In genomic region chr20:36820928-36821327, GRCh38 we compare ENCODE assay signal across 13 cellular contexts. TPM values are rescaled to one million over a fixed set of nuclear protein-coding genes. Genes with fewer than 3 reads are reported as not detected.
"Had no signal": no experiment of that assay in that cellular context is flagged by ENCODE, and none has a peak within 500 bp of the region (broad histone marks: within the 10 kb centered on the region; RNA-seq: fewer than 3 reads in every experiment).

No MANE protein-coding gene starts in this region.

- H3K4me3 Mint-ChIP-seq: activated T-cell treated with anti-CD3 and anti-CD28 coated beads, Interleukin-2, amount 50 U/mL, for 72 hours; naive thymus-derived CD4-positive, alpha-beta T cell; stimulated activated effector memory CD8-positive, alpha-beta T cell treated with anti-CD3 and anti-CD28 coated beads, Interleukin-12 subunit alpha, Interleukin-12 subunit beta, amount 100 ng/mL, for 72 hours; T-helper 1 cell treated with Interleukin-12 subunit alpha and Interleukin-12 subunit beta and Interleukin-4 antibody, amounts not matched to agents 30 μg/mL and 1 μg/mL, for 36 hours had no signal

- H3K9me3 ChIP-seq: heart left ventricle, testis had no signal

- H3K79me2 ChIP-seq: parathyroid adenoma had no signal

- H3K27ac Mint-ChIP-seq: activated T-cell treated with anti-CD3 and anti-CD28 coated beads, Interleukin-2, amount 50 U/mL, for 72 hours; naive thymus-derived CD4-positive, alpha-beta T cell; T-helper 1 cell treated with Interleukin-12 subunit alpha and Interleukin-12 subunit beta and Interleukin-4 antibody, amounts not matched to agents 30 μg/mL and 1 μg/mL, for 36 hours had no signal

- H3K4me3 ChIP-seq: heart left ventricle, testis had no signal

- H3K9me3 Mint-ChIP-seq: activated T-cell treated with anti-CD3 and anti-CD28 coated beads, Interleukin-2, amount 50 U/mL, for 72 hours; naive thymus-derived CD4-positive, alpha-beta T cell; stimulated activated effector memory CD8-positive, alpha-beta T cell treated with anti-CD3 and anti-CD28 coated beads, Interleukin-12 subunit alpha, Interleukin-12 subunit beta, amount 100 ng/mL, for 72 hours; T-helper 1 cell treated with Interleukin-12 subunit alpha and Interleukin-12 subunit beta and Interleukin-4 antibody, amounts not matched to agents 30 μg/mL and 1 μg/mL, for 36 hours had no signal

- H3K36me3 Mint-ChIP-seq: naive thymus-derived CD4-positive, alpha-beta T cell; stimulated activated effector memory CD8-positive, alpha-beta T cell treated with anti-CD3 and anti-CD28 coated beads, Interleukin-12 subunit alpha, Interleukin-12 subunit beta, amount 100 ng/mL, for 72 hours had no signal

- H2AFZ ChIP-seq: parathyroid adenoma had no signal

- H3K4me1 Mint-ChIP-seq: naive thymus-derived CD4-positive, alpha-beta T cell; stimulated activated effector memory CD8-positive, alpha-beta T cell treated with anti-CD3 and anti-CD28 coated beads, Interleukin-12 subunit alpha, Interleukin-12 subunit beta, amount 100 ng/mL, for 72 hours had no signal

- H3K9ac ChIP-seq: parathyroid adenoma had no signal

- H3K27me3 ChIP-seq: heart left ventricle, testis had no signal

- H3K27me3 Mint-ChIP-seq: naive thymus-derived CD4-positive, alpha-beta T cell had no signal

- DNase-seq: activated effector memory CD4-positive, alpha-beta T cell treated with anti-CD3 and anti-CD28 coated beads, Interleukin-2, amount 50 U/mL, for 16 hours; activated naive CD4-positive, alpha-beta T cell treated with anti-CD3 and anti-CD28 coated beads, Interleukin-2, amount 50 U/mL, for 16 hours; activated T-cell treated with anti-CD3 and anti-CD28 coated beads, Interleukin-2, amount 50 U/mL, for 72 hours; heart left ventricle; mesenchymal stem cell; naive thymus-derived CD4-positive, alpha-beta T cell; stimulated activated CD4-positive, alpha-beta T cell treated with anti-CD3 and anti-CD28 coated beads, Interleukin-4, amount 100 ng/mL, for 24 hours; testis had no signal

RNA-seq across cellular contexts. Expression of gene TLDC2, which starts 55.0 kb away (rescaled TPM):
- total RNA-seq: activated CD8-positive, alpha-beta memory T cell treated with anti-CD3 and anti-CD28 coated beads for 36 hours; activated T-cell treated with anti-CD3 and anti-CD28 coated beads, Interleukin-2, amount 50 U/mL, for 72 hours; astrocyte; heart left ventricle had no signal
